9 cellular contexts compared by ENCODE assay signal in genomic region chr19:36009633-36010379, GRCh38. TPM values are rescaled to one million over a fixed set of nuclear protein-coding genes. Genes with fewer than 3 reads are reported as not detected.
DNase-seq lines count a peak whose midpoint lies in the region; ATAC-seq, FAIRE-seq and TF ChIP-seq lines count a peak whose summit lies in the region.
"Had no signal": no experiment of that assay in that cellular context is flagged by ENCODE, and none has a peak within 500 bp of the region (broad histone marks: within the 10 kb centered on the region; RNA-seq: fewer than 3 reads in every experiment).

No MANE protein-coding gene starts in this region.

- TF ChIP-seq POLR2A in tibial nerve (IDR thresholded peaks at IDR 0.05), result no peak

- H3K27ac Mint-ChIP-seq in activated naive CD4-positive, alpha-beta T cell treated with anti-CD3 and anti-CD28 coated beads, Interleukin-2, amount 10 ng/mL, durations not matched to agents 7 days and 5 days, result peak overlapping the region; percentile 75

- CTCF ChIA-PET in activated naive CD4-positive, alpha-beta T cell treated with anti-CD3 and anti-CD28 coated beads, Interleukin-2, amount 10 ng/mL, durations not matched to agents 7 days and 5 days (lab: Charles Lee), result no interaction called here

- intact Hi-C loops in lower lobe of right lung (cut with DNase I), result no loop called here

- H3K27me3 Mint-ChIP-seq in activated naive CD4-positive, alpha-beta T cell treated with anti-CD3 and anti-CD28 coated beads, Interleukin-2, amount 10 ng/mL, durations not matched to agents 7 days and 5 days, result no peaks in the 10 kb centered on the region

- H3K4me1 ChIP-seq in lower lobe of right lung, result peaks cover 22% of the 10 kb centered on the region
- peaks cover 0 to 33% (median 22%) of the 10 kb centered on the region in 4 donors for H3K4me1 ChIP-seq in tibial nerve

- ATAC-seq in lower lobe of right lung, result no peak
- ATAC-seq in HG03196 (IDR thresholded peaks at IDR 0.05; ENCODE audit: unreplicated experiment), result no peak

- H3K36me3 ChIP-seq in brain microvascular endothelial cell (replicated peaks) (no peaks in the 10 kb centered on the region), lower lobe of right lung (no peaks in the 10 kb centered on the region), tibial nerve (no peaks in the 10 kb centered on the region)

- H3K27ac ChIP-seq in brain microvascular endothelial cell (no peak overlapping the region), lower lobe of right lung (peak overlapping the region; percentile 65), tibial nerve (peak overlapping the region; percentile 39 to 88 (median 78))

- FAIRE-seq in D721Med (lab: Jason Lieb, UNC), result no peak

- 51 to 53% methylated on average over 15 of the region's 15 CpGs for WGBS in tibial nerve, 2 donors

- H3K9me3 Mint-ChIP-seq in activated naive CD4-positive, alpha-beta T cell treated with anti-CD3 and anti-CD28 coated beads, Interleukin-2, amount 10 ng/mL, durations not matched to agents 7 days and 5 days, result no peaks in the 10 kb centered on the region

- TF ChIP-seq EP300 in tibial nerve (IDR thresholded peaks at IDR 0.05), result no peak

- no peak for DNase-seq in activated naive CD4-positive, alpha-beta T cell treated with anti-CD3 and anti-CD28 coated beads, Interleukin-2, amount 10 ng/mL, durations not matched to agents 7 days and 5 days
- no peak for DNase-seq in activated naive CD4-positive, alpha-beta T cell treated with anti-CD3 and anti-CD28 coated beads, Interleukin-2, amount 50 U/mL, for 16 hours
- no peak for DNase-seq in brain microvascular endothelial cell
- DNase-seq in lower lobe of right lung, result no peak
- DNase-seq in tibial nerve (ENCODE audit: low spot score in 2 of 2), result no peak
- no peak for DNase-seq in D721Med (ENCODE audit: insufficient read length, low spot score)
- no peak for DNase-seq in G401 (ENCODE audit: low spot score)
- DNase-seq: SIG-M5 had no signal

- peaks cover 35% of the 10 kb centered on the region for H3K4me1 Mint-ChIP-seq in activated naive CD4-positive, alpha-beta T cell treated with anti-CD3 and anti-CD28 coated beads, Interleukin-2, amount 10 ng/mL, durations not matched to agents 7 days and 5 days

- TF ChIP-seq CTCF in brain microvascular endothelial cell (IDR thresholded peaks at IDR 0.05; ENCODE audit: low read depth, low read length, missing control alignments) (no peak), lower lobe of right lung (IDR thresholded peaks at IDR 0.05) (no peak), tibial nerve (IDR thresholded peaks at IDR 0.05) (no peak), D721Med (IDR thresholded peaks at IDR 0.05; ENCODE audit: insufficient read depth, missing control alignments) (no peak)

- peaks cover 10% of the 10 kb centered on the region for H3K36me3 Mint-ChIP-seq in activated naive CD4-positive, alpha-beta T cell treated with anti-CD3 and anti-CD28 coated beads, Interleukin-2, amount 10 ng/mL, durations not matched to agents 7 days and 5 days

- H3K9me3 ChIP-seq in lower lobe of right lung, result no peaks in the 10 kb centered on the region
- H3K9me3 ChIP-seq in tibial nerve, result no peaks in the 10 kb centered on the region

- H3K4me3 Mint-ChIP-seq in activated naive CD4-positive, alpha-beta T cell treated with anti-CD3 and anti-CD28 coated beads, Interleukin-2, amount 10 ng/mL, durations not matched to agents 7 days and 5 days, result peak overlapping the region; percentile 53

- in situ Hi-C loops in brain microvascular endothelial cell (cut with HindIII; ENCODE audit: low pct_ligation_motif_present, low sequenced_read_pairs) (no loop called here), G401 (cut with HindIII; ENCODE audit: low sequenced_read_pairs) (no loop called here)

- H3K27me3 ChIP-seq in brain microvascular endothelial cell (replicated peaks) (no peaks in the 10 kb centered on the region), lower lobe of right lung (ENCODE audit: low read depth) (no peaks in the 10 kb centered on the region), tibial nerve (no peaks in the 10 kb centered on the region)

- H3K4me3 ChIP-seq in brain microvascular endothelial cell (ENCODE audit: low read depth, low read length) (peak overlapping the region; percentile 42), lower lobe of right lung (peak overlapping the region; percentile 55), tibial nerve (peak overlapping the region; percentile 27 to 53 (median 42))

RNA-seq across cellular contexts. Expression of gene SYNE4, which starts 1.2 kb away (rescaled TPM):
- total RNA-seq in lower lobe of right lung (8.9 TPM), tibial nerve (1 to 10 TPM in 1 of 4 donors, under 1 TPM in 2, not detected in 1; 0.21 to 2.1 (median 0.98) TPM)
- total RNA-seq in G401 (2014; rRNA removed; shearing (Covaris generic)), result 0.37 and 1.1 TPM in 2 replicates

RNA-seq across cellular contexts. Expression of gene ALKBH6, which starts 4.2 kb away (rescaled TPM):
- total RNA-seq in lower lobe of right lung (21.0 TPM), tibial nerve (10 to 100 TPM; 25.3 to 46.0 (median 33.9) TPM)
- total RNA-seq in G401 (2014; rRNA removed; shearing (Covaris generic)), result 28.2 and 39.3 TPM in 2 replicates

RNA-seq across cellular contexts. Expression of gene SDHAF1, which starts 14.8 kb away (rescaled TPM):
- total RNA-seq in lower lobe of right lung (14.4 TPM), tibial nerve (10 to 100 TPM; 67.8 to 88.9 (median 77.1) TPM)
- total RNA-seq in G401 (2014; rRNA removed; shearing (Covaris generic)), result 41.7 and 46.9 TPM in 2 replicates

RNA-seq across cellular contexts. Expression of gene CLIP3, which starts 22.9 kb away (rescaled TPM):
- 8.1 TPM for total RNA-seq in lower lobe of right lung
- total RNA-seq in tibial nerve, result 10 to 100 TPM; 20.1 to 44.7 (median 24.6) TPM
- 0.37 TPM in 1 of 2 replicates, not detected in the other for total RNA-seq in G401 (2014; rRNA removed; shearing (Covaris generic))

RNA-seq across cellular contexts. Expression of gene THAP8, which starts 44.3 kb away (rescaled TPM):
- total RNA-seq in lower lobe of right lung, result 5.5 TPM
- 10 to 100 TPM; 11.4 to 21.0 (median 16.0) TPM for total RNA-seq in tibial nerve
- total RNA-seq in G401 (2014; rRNA removed; shearing (Covaris generic)), result 0.37 and 5.2 TPM in 2 replicates
